Comparison of ENCODE assay signal across 8 cellular contexts in genomic region chr17:32066863-32067642, GRCh38. TPM values are rescaled to one million over a fixed set of nuclear protein-coding genes. Genes with fewer than 3 reads are reported as not detected.
DNase-seq lines count a peak whose midpoint lies in the region; ATAC-seq and TF ChIP-seq lines count a peak whose summit lies in the region.
"Not testable (repeated sequence)": the region's sequence is repeated elsewhere in the genome, so short reads cannot be mapped to it uniquely, and the experiment has no call there.

No MANE protein-coding gene starts in this region.

- not testable (repeated sequence) for H3K36me3 ChIP-seq in DND-41 (ENCODE audit: insufficient read depth, low read length); brain microvascular endothelial cell (replicated peaks); heart right ventricle

- intact Hi-C loops in heart right ventricle (cut with DNase I): loop anchor here in 1 of 10 donors (5.0 kb wide), 1 partner anchor 70 kb away; no protein-coding TSS in a partner anchor

- ATAC-seq in DND-41 (ENCODE audit: insufficient read depth, low read depth) (peak; percentile 81), HG02798 (IDR thresholded peaks at IDR 0.05; ENCODE audit: poor library complexity, unreplicated experiment) (peak; percentile 72), heart right ventricle (peak; percentile 68 to 88 (median 82))

- not testable (repeated sequence) for H3K4me3 Mint-ChIP-seq in progenitor cell of endocrine pancreas (ENCODE audit: low read depth)

- not testable (repeated sequence) for H3K4me3 ChIP-seq in DND-41 (ENCODE audit: low read depth in 1 of 2, low read length in 2 of 2); brain microvascular endothelial cell (ENCODE audit: low read depth, low read length)
- H3K4me3 ChIP-seq in heart right ventricle: peak overlapping the region in 1 of 10 donors; percentile 16

- H3K27ac Mint-ChIP-seq in progenitor cell of endocrine pancreas: not testable (repeated sequence)

- 40 to 62% methylated on average over 14 to 24 of the region's 25 CpGs for WGBS in heart right ventricle, 2 donors

- H4K20me1 ChIP-seq in DND-41 (ENCODE audit: insufficient read depth, low read length): not testable (repeated sequence)

- H3K9me3 ChIP-seq in DND-41 (ENCODE audit: insufficient read depth, low read length, severe bottlenecking); heart right ventricle: not testable (repeated sequence)

- not testable (repeated sequence) for H3K9me3 Mint-ChIP-seq in progenitor cell of endocrine pancreas (ENCODE audit: low read depth)

- not testable (repeated sequence) for H3K4me1 Mint-ChIP-seq in progenitor cell of endocrine pancreas (ENCODE audit: low read depth)

- H3K27ac ChIP-seq in DND-41 (ENCODE audit: low read length); brain microvascular endothelial cell: not testable (repeated sequence)
- H3K27ac ChIP-seq in heart right ventricle: peak overlapping the region in 1 of 10 donors; percentile 44

- not testable (repeated sequence) for H3K9ac ChIP-seq in DND-41 (ENCODE audit: low read depth, low read length)

- DNase-seq in DND-41 (peak; percentile 20), RPMI8226 (peak; percentile 10), heart right ventricle (peak; percentile 16 to 49)
- peak; percentile 4 for DNase-seq in activated CD8-positive, alpha-beta memory T cell treated with anti-CD3 and anti-CD28 coated beads, Interleukin-2, amount 50 U/mL, for 24 hours (ENCODE audit: extremely low read depth)
- DNase-seq in brain microvascular endothelial cell; progenitor cell of endocrine pancreas (ENCODE audit: low spot score, unreplicated experiment): not testable (repeated sequence)
- DNase-seq in stimulated activated CD8-positive, alpha-beta memory T cell treated with anti-CD3 and anti-CD28 coated beads, Interleukin-7, amount 100 ng/mL, for 4 hours (ENCODE audit: low read depth in 2 of 2): peak; percentile 20 to 21

- not testable (repeated sequence) for H3K36me3 Mint-ChIP-seq in progenitor cell of endocrine pancreas (ENCODE audit: insufficient read depth)

- H3K4me1 ChIP-seq in DND-41 (ENCODE audit: insufficient read depth, low read length); heart right ventricle: not testable (repeated sequence)

- H3K27me3 Mint-ChIP-seq in progenitor cell of endocrine pancreas: not testable (repeated sequence)

- not testable (repeated sequence) for H3K79me2 ChIP-seq in DND-41 (ENCODE audit: insufficient read depth, low read length)

- H3K4me2 ChIP-seq in DND-41 (ENCODE audit: insufficient read depth, low read length): not testable (repeated sequence)

- not testable (repeated sequence) for H3K27me3 ChIP-seq in DND-41 (ENCODE audit: insufficient read depth, low read length, poor library complexity); brain microvascular endothelial cell (replicated peaks); heart right ventricle

- TF ChIP-seq CTCF in DND-41 (IDR thresholded peaks at IDR 0.05; ENCODE audit: borderline replicate concordance, extremely low read depth, low read length, poor library complexity, severe bottlenecking): not testable (repeated sequence)
- TF ChIP-seq CTCF in brain microvascular endothelial cell (IDR thresholded peaks at IDR 0.05; ENCODE audit: low read depth, low read length, missing control alignments): peak; percentile 43
- peak; percentile 19 to 55 (median 44) for TF ChIP-seq CTCF in heart right ventricle (IDR thresholded peaks at IDR 0.05)
- TF ChIP-seq CTCF in progenitor cell of endocrine pancreas (IDR thresholded peaks at IDR 0.05; ENCODE audit: unreplicated experiment): peak; percentile 46

- in situ Hi-C loops in brain microvascular endothelial cell (cut with HindIII; ENCODE audit: low pct_ligation_motif_present, low sequenced_read_pairs): not testable (repeated sequence)

- not testable (repeated sequence) for H2AFZ ChIP-seq in DND-41 (ENCODE audit: low read depth, low read length)

RNA-seq across cellular contexts. Expression of gene LRRC37B, which starts 59.9 kb away (rescaled TPM):
- 1 to 10 TPM; 3.1 to 4.7 (median 3.8) TPM for total RNA-seq in heart right ventricle
- 10 to 100 TPM in 1 of 2 donors, 1 to 10 TPM in 1; 3.2 to 11.9 TPM for polyA plus RNA-seq in heart right ventricle
- total RNA-seq in progenitor cell of endocrine pancreas: 27.6 and 28.7 TPM in 2 replicates
